ENCODE assay signal across 5 cellular contexts in genomic region chr18:55637204-55637603, GRCh38.
"Had no signal": no experiment of that assay in that cellular context is flagged by ENCODE, and none has a peak within 500 bp of the region (broad histone marks: within the 10 kb centered on the region; RNA-seq: fewer than 3 reads in every experiment).

No MANE protein-coding gene starts in this region.

- H3K4me2 ChIP-seq: KMS-11 had no signal

- DNase-seq: GM23248, H9, HCEC 1CT, KBM-7 had no signal

- H3K4me3 ChIP-seq: GM23248 had no signal

- H3K9ac ChIP-seq: GM23248, KMS-11 had no signal

- H2AFZ ChIP-seq: GM23248 had no signal

- H3K27ac ChIP-seq: GM23248, KMS-11 had no signal
